In genomic region chr1:204494281-204495077, GRCh38 we compare ENCODE assay signal across 8 cellular contexts. TPM values are rescaled to one million over a fixed set of nuclear protein-coding genes. Genes with fewer than 3 reads are reported as not detected.
DNase-seq lines count a peak whose midpoint lies in the region; ATAC-seq and TF ChIP-seq lines count a peak whose summit lies in the region.

TSS of gene PIK3C2B (minus strand) at chr1:204494805. CDS start at chr1:204469802, 25,003 bp downstream.

- peak within 1 kb of the TSS; percentile 93 for H3K4me3 ChIP-seq in CD4-positive, CD25-positive, alpha-beta regulatory T cell (ENCODE audit: low read depth, low read length)
- peak within 1 kb of the TSS; percentile 38 to 79 (median 75) for H3K4me3 ChIP-seq in liver (ENCODE audit: low read depth in 1 of 3, low read length in 3 of 3)

- H3K9me3 Mint-ChIP-seq in CD4-positive, CD25-positive, alpha-beta regulatory T cell: no peaks in the 10 kb centered on the region

- ATAC-seq in CD4-positive, CD25-positive, alpha-beta regulatory T cell (ENCODE audit: low read depth in 2 of 2): peak; percentile 79 to 85
- ATAC-seq in HG03442 (IDR thresholded peaks at IDR 0.05; ENCODE audit: unreplicated experiment): peak; percentile 84

- peaks cover 14% of the 10 kb centered on the region for H3K27me3 Mint-ChIP-seq in CD4-positive, CD25-positive, alpha-beta regulatory T cell

- under 1% methylated on average over 69 of the region's 69 CpGs for WGBS in liver

- H3K4me3 Mint-ChIP-seq in CD4-positive, CD25-positive, alpha-beta regulatory T cell: peak within 1 kb of the TSS; percentile 88 to 98 (median 92)

- peak within 1 kb of the TSS; percentile 52 to 85 for H3K9ac ChIP-seq in liver (ENCODE audit: low read depth in 1 of 2, low read length in 2 of 2)

- no peaks in the 10 kb centered on the region for H3K27me3 ChIP-seq in CD4-positive, CD25-positive, alpha-beta regulatory T cell (ENCODE audit: control insufficient read depth, insufficient read depth, low read length)
- no peaks in the 10 kb centered on the region for H3K27me3 ChIP-seq in liver (ENCODE audit: control insufficient read depth in 4 of 4, insufficient read depth in 4 of 4, low read length in 3 of 4)

- no peaks in the 10 kb centered on the region for H3K36me3 Mint-ChIP-seq in CD4-positive, CD25-positive, alpha-beta regulatory T cell

- peaks cover 34% of the 10 kb centered on the region for H3K4me1 ChIP-seq in CD4-positive, CD25-positive, alpha-beta regulatory T cell (ENCODE audit: control insufficient read depth, insufficient read depth, low read length, poor library complexity, severe bottlenecking)
- H3K4me1 ChIP-seq in liver (ENCODE audit: control insufficient read depth in 4 of 4, insufficient read depth in 4 of 4, low read length in 3 of 4): peaks cover 0 to 32% (median 24%) of the 10 kb centered on the region in 4 donors

- peak; percentile 51 for TF ChIP-seq CTCF in liver (IDR thresholded peaks at IDR 0.05; ENCODE audit: low read depth, low read length, missing input control)

- H3K9me3 ChIP-seq in CD4-positive, CD25-positive, alpha-beta regulatory T cell (ENCODE audit: control insufficient read depth in 2 of 2, low read length in 2 of 2): no peaks in the 10 kb centered on the region
- H3K9me3 ChIP-seq in liver (ENCODE audit: control insufficient read depth in 4 of 4, low read length in 3 of 4): no peaks in the 10 kb centered on the region

- H3K27ac Mint-ChIP-seq in CD4-positive, CD25-positive, alpha-beta regulatory T cell: peak within 1 kb of the TSS; percentile 91 to 98 (median 97)

- peak within 1 kb of the TSS; percentile 77 for H3K27ac ChIP-seq in CD4-positive, CD25-positive, alpha-beta regulatory T cell (ENCODE audit: insufficient read depth, low read length, poor library complexity, severe bottlenecking)
- H3K27ac ChIP-seq in liver (ENCODE audit: low read depth in 1 of 2, low read length in 2 of 2): peak within 1 kb of the TSS; percentile 81 to 93

- H3K36me3 ChIP-seq in CD4-positive, CD25-positive, alpha-beta regulatory T cell (ENCODE audit: control insufficient read depth, insufficient read depth, low read length): peaks cover 5% of the 10 kb centered on the region
- peaks cover 0 to 6% (median 0%) of the 10 kb centered on the region in 4 donors for H3K36me3 ChIP-seq in liver (ENCODE audit: control insufficient read depth in 4 of 4, insufficient read depth in 3 of 4, low read depth in 1 of 4, low read length in 3 of 4)

- peak; percentile 55 to 77 (median 74) for DNase-seq in CD4-positive, CD25-positive, alpha-beta regulatory T cell
- peak; percentile 51 for DNase-seq in GM19240 (ENCODE audit: insufficient read length, low spot score)
- DNase-seq in NCI-H524 (lab: John Stamatoyannopoulos, UW): peak; percentile 58 to 72
- DNase-seq in activated CD4-positive, alpha-beta T cell treated with anti-CD3 and anti-CD28 coated beads, Interleukin-2, amount 50 U/mL, for 1 hour: peak; percentile 60
- peak; percentile 90 for DNase-seq in dermis blood vessel endothelial cell
- DNase-seq in stimulated activated CD4-positive, alpha-beta T cell treated with anti-CD3 and anti-CD28 coated beads, Interleukin-4, amount 100 ng/mL, for 4 hours: peak; percentile 66 to 73

- peak; percentile 31 to 67 for TF ChIP-seq RAD21 in liver (IDR thresholded peaks at IDR 0.05)

- peaks cover 15 to 53% (median 37%) of the 10 kb centered on the region in 4 donors for H3K4me1 Mint-ChIP-seq in CD4-positive, CD25-positive, alpha-beta regulatory T cell

TF ChIP-seq in liver, 16 proteins besides CTCF, POLR2A, EP300 and RAD21:
- TF ChIP-seq SP1 (IDR thresholded peaks at IDR 0.05) (peak; percentile 34), HNF4G (IDR thresholded peaks at IDR 0.05) (no peak), NR2F2 (IDR thresholded peaks at IDR 0.05) (no peak), ATF3 (IDR thresholded peaks at IDR 0.05) (no peak), EGR1 (IDR thresholded peaks at IDR 0.05; ENCODE audit: low read depth in 2 of 2) (no peak), YY1 (IDR thresholded peaks at IDR 0.05) (no peak), FOXA2 (IDR thresholded peaks at IDR 0.05) (no peak)

RNA-seq across cellular contexts. Expression of gene PIK3C2B, which starts in this region (rescaled TPM):
- total RNA-seq in CD4-positive, CD25-positive, alpha-beta regulatory T cell: 39.5 TPM
- polyA plus RNA-seq in CD4-positive, CD25-positive, alpha-beta regulatory T cell: 1 to 10 TPM in 3 of 4 donors, under 1 TPM in 1; 0.90 to 2.2 (median 1.5) TPM
- 29.3 and 37.3 TPM in 2 replicates for total RNA-seq in dermis blood vessel endothelial cell
- total RNA-seq in liver: 10 to 100 TPM in 1 of 2 donors, 1 to 10 TPM in 1; 6.8 to 14.9 TPM
- polyA plus RNA-seq in liver: 1 to 10 TPM; 2.8 to 4.1 TPM

Comparison
In these comparisons a context has a peak if more than half of its experiments do, and no peak if none do; other contexts are left out.
1. Peak in every context shown above with its lines: DNase-seq, ATAC-seq, H3K4me3 ChIP-seq and H3K27ac ChIP-seq.